Comparison of ENCODE assay signal across 1 cellular context in genomic region chr4:142120921-142121320, GRCh38.
TF ChIP-seq lines count a peak whose summit lies in the region.

No MANE protein-coding gene starts in this region.

TF ChIP-seq in SK-N-SH treated with all-trans-retinoic acid at 6 μM for 48 hours, 23 proteins besides CTCF, POLR2A, EP300 and RAD21 (continued from another document):
- TF ChIP-seq ARNTL (CRISPR knock-in tag; IDR thresholded peaks at IDR 0.05; ENCODE audit: borderline replicate concordance, low read depth) (no peak), ISL1 (CRISPR knock-in tag; IDR thresholded peaks at IDR 0.05) (no peak), ESRRG (CRISPR knock-in tag; IDR thresholded peaks at IDR 0.05) (no peak), ZFP30 (CRISPR knock-in tag; IDR thresholded peaks at IDR 0.05) (no peak), TCF4 (CRISPR knock-in tag; IDR thresholded peaks at IDR 0.05; ENCODE audit: borderline replicate concordance) (no peak), ZNF565 (CRISPR knock-in tag; conservative IDR thresholded peaks at IDR 0.05; ENCODE audit: low read depth) (no peak), ZNF8 (CRISPR knock-in tag; IDR thresholded peaks at IDR 0.05) (no peak), TOX (CRISPR knock-in tag; IDR thresholded peaks at IDR 0.05; ENCODE audit: borderline replicate concordance) (no peak), ZNF70 (CRISPR knock-in tag; IDR thresholded peaks at IDR 0.05) (no peak), GLIS3 (CRISPR knock-in tag; IDR thresholded peaks at IDR 0.05) (no peak)
